19 cellular contexts compared by ENCODE assay signal in genomic region chr10:52221937-52222336, GRCh38.
"Had no signal": no experiment of that assay in that cellular context is flagged by ENCODE, and none has a peak within 500 bp of the region (broad histone marks: within the 10 kb centered on the region; RNA-seq: fewer than 3 reads in every experiment).

No MANE protein-coding gene starts in this region.

- H3K9me3 Mint-ChIP-seq: activated CD8-positive, alpha-beta T cell treated with anti-CD3 and anti-CD28 coated beads for 36 hours; activated naive CD8-positive, alpha-beta T cell treated with anti-CD3 and anti-CD28 coated beads, Interleukin-2, amount 10 ng/mL, durations not matched to agents 7 days and 5 days; activated T-cell treated with anti-CD3 and anti-CD28 coated beads, Interleukin-2, amount 50 U/mL, for 72 hours; activated T-helper 2 cell treated with anti-CD3 and anti-CD28 coated beads, Interferon-gamma antibody, Interleukin-2, Interleukin-4, amounts not matched to agents 10 μg/mL and 5 μg/mL and 100 μg/mL, durations not matched to agents 14 hours and 24 hours and 36 hours; T-cell had no signal

- H3K27me3 ChIP-seq: adrenal gland had no signal

- H3K4me3 Mint-ChIP-seq: activated CD8-positive, alpha-beta T cell treated with anti-CD3 and anti-CD28 coated beads for 36 hours; activated naive CD8-positive, alpha-beta T cell treated with anti-CD3 and anti-CD28 coated beads, Interleukin-2, amount 10 ng/mL, durations not matched to agents 7 days and 5 days; activated T-cell treated with anti-CD3 and anti-CD28 coated beads, Interleukin-2, amount 50 U/mL, for 72 hours; T-cell had no signal

- H3K4me1 Mint-ChIP-seq: activated naive CD8-positive, alpha-beta T cell treated with anti-CD3 and anti-CD28 coated beads, Interleukin-2, amount 10 ng/mL, durations not matched to agents 7 days and 5 days had no signal

- H3K27me3 Mint-ChIP-seq: activated CD8-positive, alpha-beta T cell treated with anti-CD3 and anti-CD28 coated beads for 36 hours; activated naive CD8-positive, alpha-beta T cell treated with anti-CD3 and anti-CD28 coated beads, Interleukin-2, amount 10 ng/mL, durations not matched to agents 7 days and 5 days had no signal

- H3K9me3 ChIP-seq: adrenal gland had no signal

- H3K36me3 Mint-ChIP-seq: activated naive CD8-positive, alpha-beta T cell treated with anti-CD3 and anti-CD28 coated beads, Interleukin-2, amount 10 ng/mL, durations not matched to agents 7 days and 5 days; T-cell had no signal

- DNase-seq: activated CD4-positive, alpha-beta T cell treated with anti-CD3 and anti-CD28 coated beads for 4 hours; activated CD8-positive, alpha-beta memory T cell treated with anti-CD3 and anti-CD28 coated beads, Interleukin-2, amount 50 U/mL, for 4 hours; activated CD8-positive, alpha-beta T cell treated with anti-CD3 and anti-CD28 coated beads for 36 hours; activated naive CD4-positive, alpha-beta T cell treated with anti-CD3 and anti-CD28 coated beads, Interleukin-2, amount 50 U/mL, for 16 hours; activated naive CD8-positive, alpha-beta T cell treated with anti-CD3 and anti-CD28 coated beads, Interleukin-2, amount 10 ng/mL, durations not matched to agents 7 days and 5 days; activated T-cell treated with anti-CD3 and anti-CD28 coated beads, Interleukin-2, amount 50 U/mL, for 72 hours; adrenal gland; anterior cingulate cortex; cerebellar nuclear complex; NCI-H1092; NCI-H2029; NCI-H2107; NCI-H446; NCI-H524; NCI-H748 treated with DMSO at 0.1 percent for 48 hours; SIG-M5; T-cell; WERI-Rb-1 had no signal

- H3K27ac Mint-ChIP-seq: activated CD8-positive, alpha-beta T cell treated with anti-CD3 and anti-CD28 coated beads for 36 hours; activated naive CD8-positive, alpha-beta T cell treated with anti-CD3 and anti-CD28 coated beads, Interleukin-2, amount 10 ng/mL, durations not matched to agents 7 days and 5 days; activated T-cell treated with anti-CD3 and anti-CD28 coated beads, Interleukin-2, amount 50 U/mL, for 72 hours; activated T-helper 2 cell treated with anti-CD3 and anti-CD28 coated beads, Interferon-gamma antibody, Interleukin-2, Interleukin-4, amounts not matched to agents 10 μg/mL and 5 μg/mL and 100 μg/mL, durations not matched to agents 14 hours and 24 hours and 36 hours; T-cell had no signal

- H3K27ac ChIP-seq: adrenal gland, WERI-Rb-1 had no signal

- ATAC-seq: activated CD8-positive, alpha-beta T cell treated with anti-CD3 and anti-CD28 coated beads for 36 hours; activated T-cell treated with anti-CD3 and anti-CD28 coated beads, Interleukin-2, amount 50 U/mL, for 72 hours; T-cell had no signal

- H3K36me3 ChIP-seq: adrenal gland, WERI-Rb-1 had no signal

- H3K4me3 ChIP-seq: adrenal gland had no signal
